34 cellular contexts compared by ENCODE assay signal in genomic region chr17:72806011-72806410, GRCh38.
"Had no signal": no experiment of that assay in that cellular context is flagged by ENCODE, and none has a peak within 500 bp of the region (broad histone marks: within the 10 kb centered on the region; RNA-seq: fewer than 3 reads in every experiment).

No MANE protein-coding gene starts in this region.

- ATAC-seq: activated CD8-positive, alpha-beta T cell treated with anti-CD3 and anti-CD28 coated beads for 36 hours; activated naive CD8-positive, alpha-beta T cell treated with anti-CD3 and anti-CD28 coated beads, Interleukin-2, amount 50 U/mL, for 24 hours; activated T-cell treated with anti-CD3 and anti-CD28 coated beads, Interleukin-2, amount 50 U/mL, for 4 hours; activated T-cell treated with anti-CD3 and anti-CD28 coated beads, Interleukin-2, amount 50 U/mL, for 72 hours; activated T-helper 17 cell treated with anti-CD3 and anti-CD28 coated beads, Interleukin-2, amount 50 U/mL, for 72 hours had no signal

- H3K36me3 ChIP-seq: breast epithelium had no signal

- DNase-seq: activated B cell treated with CpG ODN at 0.5 μM for 24 hours; activated CD4-positive, alpha-beta memory T cell treated with anti-CD3 and anti-CD28 coated beads for 36 hours; activated CD4-positive, alpha-beta T cell treated with anti-CD3 and anti-CD28 coated beads for 4 hours; activated CD4-positive, alpha-beta T cell treated with anti-CD3 and anti-CD28 coated beads, Interleukin-2, amount 10 ng/mL, durations not matched to agents 24 days and 14 days; activated CD4-positive, alpha-beta T cell treated with anti-CD3 and anti-CD28 coated beads, Interleukin-2, amount 50 U/mL, for 1 hour; activated CD4-positive, alpha-beta T cell treated with anti-CD3 and anti-CD28 coated beads, Interleukin-2, amount 50 U/mL, for 4 hours; activated CD4-positive, CD25-positive, alpha-beta regulatory T cell treated with anti-CD3 and anti-CD28 coated beads, Interleukin-2, amount 50 U/mL, for 72 hours; activated CD8-positive, alpha-beta memory T cell treated with anti-CD3 and anti-CD28 coated beads, Interleukin-2, amount 50 U/mL, for 4 hours; activated CD8-positive, alpha-beta T cell treated with anti-CD3 and anti-CD28 coated beads for 36 hours; activated effector memory CD4-positive, alpha-beta T cell treated with anti-CD3 and anti-CD28 coated beads, Interleukin-2, amount 50 U/mL, for 16 hours; activated gamma-delta T cell treated with Interleukin-2 at 50 U/mL for 16 hours; activated naive CD4-positive, alpha-beta T cell; activated naive CD4-positive, alpha-beta T cell treated with anti-CD3 and anti-CD28 coated beads, Interleukin-2, amount 10 ng/mL, durations not matched to agents 7 days and 5 days; activated naive CD8-positive, alpha-beta T cell treated with anti-CD3 and anti-CD28 coated beads, Interleukin-2, amount 10 ng/mL, durations not matched to agents 7 days and 5 days; activated naive CD8-positive, alpha-beta T cell treated with anti-CD3 and anti-CD28 coated beads, Interleukin-2, amount 50 U/mL, for 24 hours; activated T-cell treated with anti-CD3 and anti-CD28 coated beads for 4 hours; activated T-cell treated with anti-CD3 and anti-CD28 coated beads, Interleukin-2, amount 50 U/mL, for 1 hour; activated T-cell treated with anti-CD3 and anti-CD28 coated beads, Interleukin-2, amount 50 U/mL, for 4 hours; activated T-cell treated with anti-CD3 and anti-CD28 coated beads, Interleukin-2, amount 50 U/mL, for 72 hours; amniotic stem cell; aorta; central memory CD4-positive, alpha-beta T cell; T-helper 1 cell; T-helper 2 cell; T-helper 9 cell had no signal

- H3K36me3 Mint-ChIP-seq: activated naive CD4-positive, alpha-beta T cell treated with anti-CD3 and anti-CD28 coated beads, Interleukin-2, amount 10 ng/mL, durations not matched to agents 7 days and 5 days had no signal

- H3K27me3 Mint-ChIP-seq: activated B cell treated with CpG ODN at 0.5 μM for 24 hours; activated CD4-positive, alpha-beta memory T cell treated with anti-CD3 and anti-CD28 coated beads for 36 hours; activated CD4-positive, alpha-beta T cell treated with anti-CD3 and anti-CD28 coated beads, Interleukin-2, amount 10 ng/mL, durations not matched to agents 24 days and 14 days; activated CD8-positive, alpha-beta T cell treated with anti-CD3 and anti-CD28 coated beads for 36 hours; activated naive CD4-positive, alpha-beta T cell treated with anti-CD3 and anti-CD28 coated beads, Interleukin-2, amount 10 ng/mL, durations not matched to agents 7 days and 5 days; activated naive CD4-positive, alpha-beta T cell treated with anti-CD3 and anti-CD28 coated beads, Interleukin-2, amount 50 U/mL, for 24 hours; activated naive CD8-positive, alpha-beta T cell; activated naive CD8-positive, alpha-beta T cell treated with anti-CD3 and anti-CD28 coated beads, Interleukin-2, amount 10 ng/mL, durations not matched to agents 7 days and 5 days; activated naive CD8-positive, alpha-beta T cell treated with anti-CD3 and anti-CD28 coated beads, Interleukin-2, amount 50 U/mL, for 24 hours; activated T-helper 17 cell treated with anti-CD3 and anti-CD28 coated beads, Interleukin-2, amount 50 U/mL, for 72 hours had no signal

- H3K4me3 Mint-ChIP-seq: activated B cell treated with CpG ODN at 0.5 μM for 24 hours; activated CD4-positive, alpha-beta memory T cell treated with anti-CD3 and anti-CD28 coated beads for 36 hours; activated CD4-positive, alpha-beta T cell treated with anti-CD3 and anti-CD28 coated beads, Interleukin-2, amount 10 ng/mL, durations not matched to agents 24 days and 14 days; activated CD8-positive, alpha-beta T cell treated with anti-CD3 and anti-CD28 coated beads for 36 hours; activated naive CD4-positive, alpha-beta T cell treated with anti-CD3 and anti-CD28 coated beads, Interleukin-2, amount 10 ng/mL, durations not matched to agents 7 days and 5 days; activated naive CD4-positive, alpha-beta T cell treated with anti-CD3 and anti-CD28 coated beads, Interleukin-2, amount 50 U/mL, for 24 hours; activated naive CD8-positive, alpha-beta T cell; activated naive CD8-positive, alpha-beta T cell treated with anti-CD3 and anti-CD28 coated beads, Interleukin-2, amount 10 ng/mL, durations not matched to agents 7 days and 5 days; activated naive CD8-positive, alpha-beta T cell treated with anti-CD3 and anti-CD28 coated beads, Interleukin-2, amount 50 U/mL, for 24 hours; activated T-cell treated with anti-CD3 and anti-CD28 coated beads, Interleukin-2, amount 50 U/mL, for 4 hours; activated T-cell treated with anti-CD3 and anti-CD28 coated beads, Interleukin-2, amount 50 U/mL, for 72 hours; activated T-helper 1 cell treated with anti-CD3 and anti-CD28 coated beads, Interleukin-12 subunit alpha, Interleukin-12 subunit beta, Interleukin-2, Interleukin-4 antibody, amounts not matched to agents 30 ng/mL and 10 ng/mL and 1 ng/mL, durations not matched to agents 14 hours and 24 hours and 36 hours; activated T-helper 17 cell treated with anti-CD3 and anti-CD28 coated beads, Interleukin-2, amount 50 U/mL, for 72 hours; brain; T-helper 1 cell treated with Interleukin-12 subunit alpha and Interleukin-12 subunit beta and Interleukin-4 antibody, amounts not matched to agents 30 μg/mL and 1 μg/mL, for 36 hours; T-helper 2 cell treated with Interferon-gamma antibody and Interleukin-4, amounts not matched to agents 5 μg/mL and 100 μg/mL, for 36 hours had no signal

- H3K4me1 Mint-ChIP-seq: activated B cell treated with CpG ODN at 0.5 μM for 24 hours; activated CD4-positive, alpha-beta T cell treated with anti-CD3 and anti-CD28 coated beads, Interleukin-2, amount 10 ng/mL, durations not matched to agents 24 days and 14 days; activated naive CD4-positive, alpha-beta T cell treated with anti-CD3 and anti-CD28 coated beads, Interleukin-2, amount 10 ng/mL, durations not matched to agents 7 days and 5 days; activated naive CD4-positive, alpha-beta T cell treated with anti-CD3 and anti-CD28 coated beads, Interleukin-2, amount 50 U/mL, for 24 hours; activated naive CD8-positive, alpha-beta T cell treated with anti-CD3 and anti-CD28 coated beads, Interleukin-2, amount 10 ng/mL, durations not matched to agents 7 days and 5 days; activated naive CD8-positive, alpha-beta T cell treated with anti-CD3 and anti-CD28 coated beads, Interleukin-2, amount 50 U/mL, for 24 hours; activated T-helper 17 cell treated with anti-CD3 and anti-CD28 coated beads, Interleukin-2, amount 50 U/mL, for 72 hours; brain had no signal

- H3K27ac Mint-ChIP-seq: activated B cell treated with CpG ODN at 0.5 μM for 24 hours; activated CD4-positive, alpha-beta memory T cell treated with anti-CD3 and anti-CD28 coated beads for 36 hours; activated CD4-positive, alpha-beta T cell treated with anti-CD3 and anti-CD28 coated beads, Interleukin-2, amount 10 ng/mL, durations not matched to agents 24 days and 14 days; activated CD8-positive, alpha-beta T cell treated with anti-CD3 and anti-CD28 coated beads for 36 hours; activated naive CD4-positive, alpha-beta T cell treated with anti-CD3 and anti-CD28 coated beads, Interleukin-2, amount 10 ng/mL, durations not matched to agents 7 days and 5 days; activated naive CD4-positive, alpha-beta T cell treated with anti-CD3 and anti-CD28 coated beads, Interleukin-2, amount 50 U/mL, for 24 hours; activated naive CD8-positive, alpha-beta T cell; activated naive CD8-positive, alpha-beta T cell treated with anti-CD3 and anti-CD28 coated beads, Interleukin-2, amount 10 ng/mL, durations not matched to agents 7 days and 5 days; activated naive CD8-positive, alpha-beta T cell treated with anti-CD3 and anti-CD28 coated beads, Interleukin-2, amount 50 U/mL, for 24 hours; activated T-cell treated with anti-CD3 and anti-CD28 coated beads, Interleukin-2, amount 50 U/mL, for 72 hours; activated T-helper 1 cell treated with anti-CD3 and anti-CD28 coated beads, Interleukin-12 subunit alpha, Interleukin-12 subunit beta, Interleukin-2, Interleukin-4 antibody, amounts not matched to agents 30 ng/mL and 10 ng/mL and 1 ng/mL, durations not matched to agents 14 hours and 24 hours and 36 hours; activated T-helper 17 cell treated with anti-CD3 and anti-CD28 coated beads, Interleukin-2, amount 50 U/mL, for 72 hours; brain; T-helper 1 cell treated with Interleukin-12 subunit alpha and Interleukin-12 subunit beta and Interleukin-4 antibody, amounts not matched to agents 30 μg/mL and 1 μg/mL, for 36 hours; T-helper 2 cell treated with Interferon-gamma antibody and Interleukin-4, amounts not matched to agents 5 μg/mL and 100 μg/mL, for 36 hours had no signal

- H3K27me3 ChIP-seq: breast epithelium had no signal

- H3K4me3 ChIP-seq: breast epithelium had no signal

- H3K27ac ChIP-seq: breast epithelium, VCaP had no signal
